In the genomic region with DNA sequence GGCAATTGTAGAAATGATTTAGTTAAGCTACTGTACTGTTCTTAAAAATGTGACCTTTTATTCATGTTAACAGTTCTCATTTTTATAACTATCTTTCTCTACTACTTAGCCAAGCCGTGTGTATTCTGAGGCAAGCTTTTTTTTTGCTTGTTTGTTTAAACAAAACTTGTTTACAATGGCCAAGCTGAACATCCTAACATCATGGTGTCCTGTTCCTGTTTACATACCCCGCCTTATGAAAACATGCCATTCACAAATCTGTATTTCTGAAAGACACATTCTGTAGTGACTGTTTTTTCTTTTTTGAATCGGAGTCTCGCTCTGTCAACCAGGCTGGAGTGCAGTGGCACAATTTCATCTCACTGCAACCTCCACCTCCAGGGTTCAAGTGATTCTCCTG, we compare ENCODE assay signal across 20 cellular contexts.
DNase-seq lines count a peak whose midpoint lies in the region; ATAC-seq, FAIRE-seq and TF ChIP-seq lines count a peak whose summit lies in the region.
"Had no signal": no experiment of that assay in that cellular context is flagged by ENCODE, and none has a peak within 500 bp of the region (broad histone marks: within the 10 kb centered on the region; RNA-seq: fewer than 3 reads in every experiment).

No MANE protein-coding gene starts in this region.

- ATAC-seq in CD8-positive, alpha-beta T cell, result no peak
- ATAC-seq in memory B cell (ENCODE audit: low read depth) (no peak), HG02884 (IDR thresholded peaks at IDR 0.05; ENCODE audit: unreplicated experiment) (no peak)

- intact Hi-C loops in CD8-positive, alpha-beta T cell (cut with DNase I, micrococcal nuclease), result no loop called here
- intact Hi-C loops in kidney (cut with DNase I), result no loop called here

- no peak overlapping the region for H3K27ac ChIP-seq in CD8-positive, alpha-beta T cell (ENCODE audit: low read depth, low read length)
- H3K27ac ChIP-seq in VCaP, result peak overlapping the region; percentile 9; the same call in 1 of the 2 replicates
- H3K27ac ChIP-seq in kidney (ENCODE audit: low read depth in 2 of 2, low read length in 2 of 2), result no peak overlapping the region
- H3K27ac ChIP-seq: RWPE1, SJSA1 had no signal

- no peaks in the 10 kb centered on the region for H3K4me1 ChIP-seq in CD8-positive, alpha-beta T cell (ENCODE audit: insufficient read depth, low read length)
- no peaks in the 10 kb centered on the region for H3K4me1 ChIP-seq in kidney (ENCODE audit: control insufficient read depth in 1 of 2, insufficient read depth in 1 of 2, low read depth in 1 of 2, low read length in 2 of 2)
- H3K4me1 ChIP-seq: HAP-1 had no signal

- no peak for FAIRE-seq in kidney (lab: Jason Lieb, UNC)

- no peak for TF ChIP-seq CTCF in CD8-positive, alpha-beta T cell (IDR thresholded peaks at IDR 0.05)
- TF ChIP-seq CTCF in VCaP (conservative IDR thresholded peaks at IDR 0.05) (no peak), kidney (IDR thresholded peaks at IDR 0.05; ENCODE audit: borderline replicate concordance, extremely low read depth, insufficient read depth) (no peak), GM10248 (IDR thresholded peaks at IDR 0.05; ENCODE audit: control extremely low read depth, extremely low read depth, low read depth, missing control alignments) (no peak)

- H3K36me3 Mint-ChIP-seq in CD8-positive, alpha-beta T cell, result peaks cover 81% of the 10 kb centered on the region
- peaks cover 44% of the 10 kb centered on the region for H3K36me3 Mint-ChIP-seq in memory B cell

- no peaks in the 10 kb centered on the region for H3K9me3 ChIP-seq in CD8-positive, alpha-beta T cell (ENCODE audit: low read length)
- no peaks in the 10 kb centered on the region for H3K9me3 ChIP-seq in kidney (ENCODE audit: control insufficient read depth in 1 of 2, low read length in 2 of 2)
- H3K9me3 ChIP-seq: HAP-1, SJSA1 had no signal

- H3K4me3 Mint-ChIP-seq in CD8-positive, alpha-beta T cell, result no peak overlapping the region
- H3K4me3 Mint-ChIP-seq in memory B cell, result no peak overlapping the region
- H3K4me3 Mint-ChIP-seq: CD4-positive, alpha-beta T cell had no signal

- no peak overlapping the region for H3K9ac ChIP-seq in kidney (ENCODE audit: low read length in 2 of 2)

- POLR2A ChIA-PET in CD8-positive, alpha-beta T cell (lab: Charles Lee), result interaction anchor here (1.0 kb wide), 1 partner anchor 11 kb away, joined by 5 read pairs; no protein-coding TSS in a partner anchor
- POLR2A ChIA-PET in GM10248 (lab: Yijun Ruan, JAX), result no interaction called here

- no peaks in the 10 kb centered on the region for H3K9me3 Mint-ChIP-seq in CD8-positive, alpha-beta T cell
- H3K9me3 Mint-ChIP-seq in memory B cell, result no peaks in the 10 kb centered on the region
- H3K9me3 Mint-ChIP-seq: CD4-positive, alpha-beta T cell had no signal

- no peak overlapping the region for H3K4me3 ChIP-seq in CD8-positive, alpha-beta T cell (ENCODE audit: low read depth, low read length)
- H3K4me3 ChIP-seq in kidney (ENCODE audit: low read length in 2 of 2), result no peak overlapping the region
- H3K4me3 ChIP-seq: HAP-1, SJSA1 had no signal

- H3K4me1 Mint-ChIP-seq in CD8-positive, alpha-beta T cell (ENCODE audit: low read depth), result no peaks in the 10 kb centered on the region
- peaks cover 6% of the 10 kb centered on the region for H3K4me1 Mint-ChIP-seq in memory B cell

- CTCF ChIA-PET in CD8-positive, alpha-beta T cell (lab: Charles Lee), result interaction anchor here (1.3 kb wide), 1 partner anchor 15 kb away, joined by 3 read pairs; no protein-coding TSS in a partner anchor
- CTCF ChIA-PET in GM10248 (lab: Yijun Ruan, JAX), result no interaction called here

- H3K27ac Mint-ChIP-seq in CD8-positive, alpha-beta T cell, result peak overlapping the region; percentile 21
- H3K27ac Mint-ChIP-seq in memory B cell, result peak overlapping the region; percentile 38
- H3K27ac Mint-ChIP-seq: CD4-positive, alpha-beta T cell had no signal

- DNase-seq in SIG-M5 treated with dmso at 0.1 percent for 504 hours (lab: John Stamatoyannopoulos, UW; ENCODE audit: unreplicated experiment) (peak; percentile 91), SIG-M5 (lab: John Stamatoyannopoulos, UW) (no peak), memory B cell (ENCODE audit: low spot score in 2 of 2) (no peak), kidney (no peak), GM10248 (ENCODE audit: extremely low spot score) (no peak)
- no peak for DNase-seq in CD8-positive, alpha-beta T cell
- DNase-seq: ACHN; AML-193; CD4-positive, alpha-beta T cell; DMS79 treated with DMSO at 0.1 percent for 48 hours; NCI-H1105 treated with DMSO at 0.1 percent for 48 hours; NCI-H187 treated with DMSO at 0.1 percent for 48 hours; NK-92 treated with Interleukin-12 subunit alpha and Interleukin-12 subunit beta, amount 100 ng/mL, for 24 hours; OCI-M1; SW 1271 had no signal

- no peaks in the 10 kb centered on the region for H3K27me3 ChIP-seq in CD8-positive, alpha-beta T cell (ENCODE audit: insufficient read depth, low read length)
- H3K27me3 ChIP-seq: SJSA1 had no signal

- no peaks in the 10 kb centered on the region for H3K27me3 Mint-ChIP-seq in CD8-positive, alpha-beta T cell (ENCODE audit: low read depth)
- H3K27me3 Mint-ChIP-seq in memory B cell, result no peaks in the 10 kb centered on the region
- H3K27me3 Mint-ChIP-seq: CD4-positive, alpha-beta T cell had no signal

- peaks cover 42% of the 10 kb centered on the region for H3K36me3 ChIP-seq in CD8-positive, alpha-beta T cell (ENCODE audit: insufficient read depth, low read length)
- H3K36me3 ChIP-seq in kidney (ENCODE audit: control insufficient read depth in 1 of 2, insufficient read depth in 2 of 2, low read length in 2 of 2), result peaks cover 14% of the 10 kb centered on the region in 2 donors
